In the genomic region with DNA sequence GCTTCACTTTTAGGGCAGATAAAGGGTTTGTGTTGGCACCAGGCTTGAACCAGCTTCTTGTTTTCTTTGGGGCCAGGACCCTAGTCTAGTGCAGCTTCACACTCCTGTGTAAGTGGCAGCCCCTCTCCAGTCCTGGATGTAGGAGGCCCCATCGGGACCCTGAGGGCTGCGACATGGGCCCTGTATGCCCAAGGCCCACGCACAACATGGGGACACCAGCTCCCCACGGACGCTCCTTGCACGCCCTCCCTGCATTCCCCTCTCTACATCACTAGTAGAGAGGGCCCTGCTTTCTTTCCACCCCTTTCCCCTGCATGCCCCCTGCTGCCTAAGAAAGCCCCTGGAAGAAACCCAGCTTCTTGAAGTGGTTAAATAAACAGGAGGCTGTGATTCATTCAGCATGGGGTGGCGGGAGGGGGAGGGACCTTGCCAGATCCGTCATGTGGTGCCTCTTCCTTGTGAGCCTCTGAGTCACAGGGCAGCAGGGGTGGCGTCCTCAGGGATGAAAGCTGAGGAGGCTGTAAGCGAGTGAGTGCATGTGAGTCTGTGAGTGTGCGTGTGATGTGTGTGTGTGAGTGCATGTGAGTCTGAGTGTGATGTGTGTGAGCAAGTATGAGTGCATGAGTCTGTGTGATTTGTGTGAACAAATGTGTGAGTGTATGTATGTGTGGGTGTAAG, we compare ENCODE assay signal across 8 cellular contexts. TPM values are rescaled to one million over a fixed set of nuclear protein-coding genes. Genes with fewer than 3 reads are reported as not detected.
DNase-seq lines count a peak whose midpoint lies in the region; ATAC-seq and TF ChIP-seq lines count a peak whose summit lies in the region.

No MANE protein-coding gene starts in this region.

- POLR2A ChIA-PET in activated CD4-positive, alpha-beta T cell treated with anti-CD3 and anti-CD28 coated beads for 36 hours (lab: Charles Lee), result interaction anchor here (0.6 kb wide), 1 partner anchor 438 kb away, joined by 3 read pairs; the partner anchor contains the start of gene PRLH
- POLR2A ChIA-PET in activated CD4-positive, alpha-beta T cell treated with anti-CD3 and anti-CD28 coated beads, Interleukin-2, amount 10 ng/mL, durations not matched to agents 7 days and 5 days (lab: Charles Lee), result no interaction called here

- DNase-seq in activated CD4-positive, alpha-beta T cell treated with anti-CD3 and anti-CD28 coated beads for 36 hours, result peak; percentile 87
- no peak for DNase-seq in activated CD4-positive, alpha-beta T cell treated with anti-CD3 and anti-CD28 coated beads, Interleukin-2, amount 10 ng/mL, durations not matched to agents 7 days and 5 days
- DNase-seq in activated T-cell treated with anti-CD3 and anti-CD28 coated beads, Interleukin-2, amount 50 U/mL, for 24 hours, result peak; percentile 59
- DNase-seq in cardiac muscle cell (ENCODE audit: low read depth in 1 of 2, low spot score in 1 of 2) (peak in 1 of 2 donors; percentile 99), COLO668 (lab: John Stamatoyannopoulos, UW; ENCODE audit: unreplicated experiment) (no peak), NCI-H526 (lab: John Stamatoyannopoulos, UW) (no peak)

- H3K4me1 Mint-ChIP-seq in activated CD4-positive, alpha-beta T cell treated with anti-CD3 and anti-CD28 coated beads for 36 hours, result no peaks in the 10 kb centered on the region
- no peaks in the 10 kb centered on the region for H3K4me1 Mint-ChIP-seq in activated CD4-positive, alpha-beta T cell treated with anti-CD3 and anti-CD28 coated beads, Interleukin-2, amount 10 ng/mL, durations not matched to agents 7 days and 5 days
- peaks cover 2% of the 10 kb centered on the region for H3K4me1 Mint-ChIP-seq in activated T-cell treated with anti-CD3 and anti-CD28 coated beads, Interleukin-2, amount 50 U/mL, for 24 hours (ENCODE audit: low read depth)

- H3K27ac ChIP-seq in cardiac muscle cell, result no peak overlapping the region
- peak overlapping the region; percentile 48 for H3K27ac ChIP-seq in skeletal muscle tissue (ENCODE audit: low read depth, low read length)

- H3K4me1 ChIP-seq in cardiac muscle cell (ENCODE audit: low read depth) (no peaks in the 10 kb centered on the region), skeletal muscle tissue (ENCODE audit: control insufficient read depth in 3 of 3, insufficient read depth in 3 of 3, low read length in 3 of 3) (peaks cover 9 to 17% (median 16%) of the 10 kb centered on the region in 3 donors)

- no peaks in the 10 kb centered on the region for H3K27me3 Mint-ChIP-seq in activated CD4-positive, alpha-beta T cell treated with anti-CD3 and anti-CD28 coated beads for 36 hours
- no peaks in the 10 kb centered on the region for H3K27me3 Mint-ChIP-seq in activated CD4-positive, alpha-beta T cell treated with anti-CD3 and anti-CD28 coated beads, Interleukin-2, amount 10 ng/mL, durations not matched to agents 7 days and 5 days
- peaks cover 3% of the 10 kb centered on the region for H3K27me3 Mint-ChIP-seq in activated T-cell treated with anti-CD3 and anti-CD28 coated beads, Interleukin-2, amount 50 U/mL, for 24 hours

- peak; percentile 21 for TF ChIP-seq CTCF in cardiac muscle cell (IDR thresholded peaks at IDR 0.05; ENCODE audit: low read depth, low read length)

- H3K36me3 ChIP-seq in cardiac muscle cell (no peaks in the 10 kb centered on the region), skeletal muscle tissue (ENCODE audit: control insufficient read depth in 3 of 3, insufficient read depth in 3 of 3, low read length in 3 of 3) (no peaks in the 10 kb centered on the region)

- ATAC-seq in activated CD4-positive, alpha-beta T cell treated with anti-CD3 and anti-CD28 coated beads for 36 hours, result peak; percentile 98
- ATAC-seq in GM18861 (IDR thresholded peaks at IDR 0.05; ENCODE audit: unreplicated experiment), result no peak

- CTCF ChIA-PET in activated CD4-positive, alpha-beta T cell treated with anti-CD3 and anti-CD28 coated beads for 36 hours (lab: Charles Lee), result interaction anchor here (0.6 to 1.1 kb wide), 5 partner anchors 18 to 443 kb away, joined by 3 read pairs; no protein-coding TSS in a partner anchor
- CTCF ChIA-PET in activated CD4-positive, alpha-beta T cell treated with anti-CD3 and anti-CD28 coated beads, Interleukin-2, amount 10 ng/mL, durations not matched to agents 7 days and 5 days (lab: Charles Lee), result interaction anchor here (0.7 kb wide), 1 partner anchor 347 kb away, joined by 3 read pairs; no protein-coding TSS in a partner anchor

- H3K27me3 ChIP-seq in cardiac muscle cell (no peaks in the 10 kb centered on the region), skeletal muscle tissue (ENCODE audit: control insufficient read depth in 3 of 3, insufficient read depth in 3 of 3, low read length in 3 of 3) (no peaks in the 10 kb centered on the region)

- peak overlapping the region in 2 of 3 donors; percentile 2 to 51 for H3K9ac ChIP-seq in skeletal muscle tissue (ENCODE audit: low read depth in 1 of 3, low read length in 3 of 3)

- no peak overlapping the region for H3K4me3 ChIP-seq in cardiac muscle cell
- H3K4me3 ChIP-seq in skeletal muscle tissue (ENCODE audit: low read length in 3 of 3), result no peak overlapping the region

- no peaks in the 10 kb centered on the region for H3K36me3 Mint-ChIP-seq in activated CD4-positive, alpha-beta T cell treated with anti-CD3 and anti-CD28 coated beads for 36 hours (ENCODE audit: low read depth)
- H3K36me3 Mint-ChIP-seq in activated CD4-positive, alpha-beta T cell treated with anti-CD3 and anti-CD28 coated beads, Interleukin-2, amount 10 ng/mL, durations not matched to agents 7 days and 5 days (ENCODE audit: low read depth), result no peaks in the 10 kb centered on the region
- no peaks in the 10 kb centered on the region for H3K36me3 Mint-ChIP-seq in activated T-cell treated with anti-CD3 and anti-CD28 coated beads, Interleukin-2, amount 50 U/mL, for 24 hours (ENCODE audit: low read depth)

- no peaks in the 10 kb centered on the region for H3K9me3 ChIP-seq in cardiac muscle cell (ENCODE audit: low read depth)
- no peaks in the 10 kb centered on the region for H3K9me3 ChIP-seq in skeletal muscle tissue (ENCODE audit: control insufficient read depth in 3 of 3, low read length in 3 of 3)

- no peaks in the 10 kb centered on the region for H3K9me3 Mint-ChIP-seq in activated CD4-positive, alpha-beta T cell treated with anti-CD3 and anti-CD28 coated beads for 36 hours (ENCODE audit: low read depth)
- no peaks in the 10 kb centered on the region for H3K9me3 Mint-ChIP-seq in activated CD4-positive, alpha-beta T cell treated with anti-CD3 and anti-CD28 coated beads, Interleukin-2, amount 10 ng/mL, durations not matched to agents 7 days and 5 days
- no peaks in the 10 kb centered on the region for H3K9me3 Mint-ChIP-seq in activated T-cell treated with anti-CD3 and anti-CD28 coated beads, Interleukin-2, amount 50 U/mL, for 24 hours

- intact Hi-C loops in activated CD4-positive, alpha-beta T cell treated with anti-CD3 and anti-CD28 coated beads for 36 hours (cut with DNase I, micrococcal nuclease), result no loop called here

- no peak overlapping the region for H3K27ac Mint-ChIP-seq in activated CD4-positive, alpha-beta T cell treated with anti-CD3 and anti-CD28 coated beads for 36 hours
- H3K27ac Mint-ChIP-seq in activated CD4-positive, alpha-beta T cell treated with anti-CD3 and anti-CD28 coated beads, Interleukin-2, amount 10 ng/mL, durations not matched to agents 7 days and 5 days, result no peak overlapping the region
- H3K27ac Mint-ChIP-seq in activated T-cell treated with anti-CD3 and anti-CD28 coated beads, Interleukin-2, amount 50 U/mL, for 24 hours, result no peak overlapping the region

- no peak overlapping the region for H3K4me3 Mint-ChIP-seq in activated CD4-positive, alpha-beta T cell treated with anti-CD3 and anti-CD28 coated beads for 36 hours
- H3K4me3 Mint-ChIP-seq in activated CD4-positive, alpha-beta T cell treated with anti-CD3 and anti-CD28 coated beads, Interleukin-2, amount 10 ng/mL, durations not matched to agents 7 days and 5 days, result no peak overlapping the region
- H3K4me3 Mint-ChIP-seq in activated T-cell treated with anti-CD3 and anti-CD28 coated beads, Interleukin-2, amount 50 U/mL, for 24 hours, result no peak overlapping the region

RNA-seq across cellular contexts. Expression of gene COPS8, which starts 42.5 kb away (rescaled TPM):
- total RNA-seq in activated CD4-positive, alpha-beta T cell treated with anti-CD3 and anti-CD28 coated beads for 36 hours, result 10 to 100 TPM; 65.8 to 74.5 TPM
- 10 to 100 TPM; 43.4 to 50.1 TPM for total RNA-seq in activated CD4-positive, alpha-beta T cell treated with anti-CD3 and anti-CD28 coated beads, Interleukin-2, amount 10 ng/mL, durations not matched to agents 7 days and 5 days
- total RNA-seq in cardiac muscle cell (99.7 and 155 TPM in 2 replicates), skeletal muscle tissue (55.8 TPM)
- 139 and 186 TPM in 2 replicates for polyA plus RNA-seq in cardiac muscle cell

Comparison
In these comparisons a context has a peak if more than half of its experiments do, and no peak if none do; other contexts are left out.
1. DNase-seq: peak in activated CD4-positive, alpha-beta T cell treated with anti-CD3 and anti-CD28 coated beads for 36 hours (single experiment) and activated T-cell treated with anti-CD3 and anti-CD28 coated beads, Interleukin-2, amount 50 U/mL, for 24 hours (single experiment); none in activated CD4-positive, alpha-beta T cell treated with anti-CD3 and anti-CD28 coated beads, Interleukin-2, amount 10 ng/mL, durations not matched to agents 7 days and 5 days (single experiment), COLO668 (single experiment) and NCI-H526 (0 of 2).